ENCODE assay signal across 8 cellular contexts in the genomic region with DNA sequence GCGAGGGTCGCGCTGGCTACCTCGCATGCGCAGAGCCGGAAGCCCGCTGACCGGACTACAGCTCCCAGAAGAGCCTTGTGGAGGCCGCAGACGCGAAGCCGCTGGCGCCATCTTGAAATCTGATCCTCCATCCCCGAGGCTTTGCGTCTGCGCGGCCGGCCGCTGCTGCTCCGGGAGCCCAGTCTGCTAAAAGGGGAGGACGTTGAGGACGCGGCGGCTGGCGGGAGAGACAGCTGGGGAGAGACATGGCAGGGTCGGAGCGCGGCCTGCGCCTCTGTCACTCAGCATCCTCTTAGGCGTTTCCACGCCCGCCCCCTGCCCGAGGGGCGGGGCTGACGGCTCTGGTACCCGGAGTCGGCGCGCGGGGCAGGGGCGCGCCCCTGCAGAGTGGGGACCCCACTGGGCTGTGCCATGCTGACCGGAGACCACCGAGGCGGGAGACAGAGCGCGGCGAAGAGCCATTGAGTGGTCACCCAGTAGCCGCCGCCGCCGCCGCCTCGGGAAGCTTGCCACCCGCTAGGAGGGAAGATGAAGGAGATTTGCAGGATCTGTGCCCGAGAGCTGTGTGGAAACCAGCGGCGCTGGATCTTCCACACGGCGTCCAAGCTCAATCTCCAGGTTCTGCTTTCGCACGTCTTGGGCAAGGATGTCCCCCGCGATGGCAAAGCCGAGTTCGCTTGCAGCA.
DNase-seq lines count a peak whose midpoint lies in the region; ATAC-seq and TF ChIP-seq lines count a peak whose summit lies in the region.
"Not testable (repeated sequence)": the region's sequence is repeated elsewhere in the genome, so short reads cannot be mapped to it uniquely, and the experiment has no call there.

No MANE protein-coding gene starts in this region.

- peaks cover 15% of the 10 kb centered on the region for H3K4me1 Mint-ChIP-seq in HFFc6 (ENCODE audit: low read depth)
- peaks cover 16% of the 10 kb centered on the region for H3K4me1 Mint-ChIP-seq in activated CD4-positive, alpha-beta memory T cell treated with anti-CD3 and anti-CD28 coated beads, Interleukin-2, amount 10 ng/mL, durations not matched to agents 7 days and 5 days

- not testable (repeated sequence) for TF ChIP-seq CTCF in HFFc6 (IDR thresholded peaks at IDR 0.05); cardiac fibroblast (IDR thresholded peaks at IDR 0.05; ENCODE audit: low read depth, low read length); retinal pigment epithelial cell (conservative IDR thresholded peaks at IDR 0.05; ENCODE audit: low read depth, low read length)

- H3K4me3 ChIP-seq in cardiac fibroblast (replicated peaks in 1 of 2; ENCODE audit: low read depth in 2 of 2, low read length in 2 of 2) (peak overlapping the region; percentile 54 to 60), iPS-18c (ENCODE audit: insufficient read depth, low read depth, low read length) (peak overlapping the region; percentile 65), retinal pigment epithelial cell (ENCODE audit: low read length) (peak overlapping the region; percentile 57)

- H3K27me3 Mint-ChIP-seq in HFFc6 (ENCODE audit: insufficient read depth); activated CD4-positive, alpha-beta memory T cell treated with anti-CD3 and anti-CD28 coated beads, Interleukin-2, amount 10 ng/mL, durations not matched to agents 7 days and 5 days: not testable (repeated sequence)

- H3K9me3 ChIP-seq in iPS-18c (ENCODE audit: control insufficient read depth, insufficient read depth, low read length) = not testable (repeated sequence)

- H3K36me3 Mint-ChIP-seq in HFFc6 (ENCODE audit: low read depth); activated CD4-positive, alpha-beta memory T cell treated with anti-CD3 and anti-CD28 coated beads, Interleukin-2, amount 10 ng/mL, durations not matched to agents 7 days and 5 days (ENCODE audit: low read depth): not testable (repeated sequence)

- POLR2A ChIA-PET in activated CD4-positive, alpha-beta memory T cell treated with anti-CD3 and anti-CD28 coated beads, Interleukin-2, amount 10 ng/mL, durations not matched to agents 7 days and 5 days (lab: Charles Lee) = not testable (repeated sequence)

- H3K4me3 Mint-ChIP-seq in HFFc6 = peak overlapping the region; percentile 89
- H3K4me3 Mint-ChIP-seq in activated CD4-positive, alpha-beta memory T cell treated with anti-CD3 and anti-CD28 coated beads, Interleukin-2, amount 10 ng/mL, durations not matched to agents 7 days and 5 days = peak overlapping the region; percentile 86

- H3K27ac Mint-ChIP-seq in HFFc6 = peak overlapping the region; percentile 94
- H3K27ac Mint-ChIP-seq in activated CD4-positive, alpha-beta memory T cell treated with anti-CD3 and anti-CD28 coated beads, Interleukin-2, amount 10 ng/mL, durations not matched to agents 7 days and 5 days = peak overlapping the region; percentile 77

- TF ChIP-seq EP300 in Ishikawa (IDR thresholded peaks at IDR 0.05; ENCODE audit: borderline replicate concordance) = not testable (repeated sequence)

- not testable (repeated sequence) for H3K9me3 Mint-ChIP-seq in HFFc6; activated CD4-positive, alpha-beta memory T cell treated with anti-CD3 and anti-CD28 coated beads, Interleukin-2, amount 10 ng/mL, durations not matched to agents 7 days and 5 days

- peak overlapping the region; percentile 17 for H3K27ac ChIP-seq in substantia nigra (ENCODE audit: low read depth, low read length, poor library complexity, severe bottlenecking)

- CTCF ChIA-PET in activated CD4-positive, alpha-beta memory T cell treated with anti-CD3 and anti-CD28 coated beads, Interleukin-2, amount 10 ng/mL, durations not matched to agents 7 days and 5 days (lab: Charles Lee) = not testable (repeated sequence)

- peak; percentile 84 for DNase-seq in HFFc6
- DNase-seq in activated CD4-positive, alpha-beta memory T cell treated with anti-CD3 and anti-CD28 coated beads, Interleukin-2, amount 10 ng/mL, durations not matched to agents 7 days and 5 days = peak; percentile 71
- DNase-seq in cardiac fibroblast (ENCODE audit: low read depth in 2 of 2); retinal pigment epithelial cell (ENCODE audit: low read depth); substantia nigra (lab: John Stamatoyannopoulos, UW): not testable (repeated sequence)

- ATAC-seq in GM18508 (IDR thresholded peaks at IDR 0.05; ENCODE audit: insufficient read depth, unreplicated experiment) = peak; percentile 65

- not testable (repeated sequence) for TF ChIP-seq RAD21 in Ishikawa (IDR thresholded peaks at IDR 0.05; ENCODE audit: low read depth)

TF ChIP-seq in Ishikawa, 13 proteins besides CTCF, POLR2A, EP300 and RAD21:
- peak; percentile 78; the same call in 1 of the 2 replicates for TF ChIP-seq YY1 (IDR thresholded peaks at IDR 0.05; ENCODE audit: low read depth)
